In the genomic region with DNA sequence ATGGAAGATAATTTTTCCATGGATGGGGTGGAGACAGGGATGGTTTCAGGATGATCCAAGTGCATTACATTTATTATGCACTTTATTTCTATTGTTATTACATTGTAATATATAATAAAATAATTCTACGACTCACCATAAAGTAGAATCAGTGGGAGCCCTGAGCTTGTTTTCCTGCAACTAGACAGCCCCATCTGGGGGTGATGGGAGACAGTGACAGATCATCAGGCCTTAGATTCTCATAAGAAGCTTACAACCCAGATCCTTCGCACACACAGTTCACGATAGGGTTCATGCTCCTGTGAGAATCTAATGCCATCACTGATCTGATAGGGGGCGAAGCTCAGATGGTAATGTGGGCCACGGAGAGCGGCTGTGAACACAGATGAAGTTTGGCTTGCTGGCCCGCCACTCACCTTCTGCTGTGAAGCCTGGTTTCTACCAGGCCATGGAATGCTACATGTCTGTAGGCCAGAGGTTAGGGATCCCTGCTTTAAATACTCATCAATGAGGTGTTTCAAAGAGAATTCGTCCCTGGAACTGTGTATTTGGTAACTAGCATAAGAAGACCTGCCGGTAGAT, we compare ENCODE assay signal across 18 cellular contexts. TPM values are rescaled to one million over a fixed set of nuclear protein-coding genes. Genes with fewer than 3 reads are reported as not detected.
A peak's percentile ranks its signal among the peaks of the same experiment; 100 is the strongest.
DNase-seq lines count a peak whose midpoint lies in the region; ATAC-seq and TF ChIP-seq lines count a peak whose summit lies in the region.
"Had no signal": no experiment of that assay in that cellular context is flagged by ENCODE, and none has a peak within 500 bp of the region (broad histone marks: within the 10 kb centered on the region; RNA-seq: fewer than 3 reads in every experiment).

No MANE protein-coding gene starts in this region.

- H3K27me3 Mint-ChIP-seq in activated naive CD4-positive, alpha-beta T cell treated with anti-CD3 and anti-CD28 coated beads, Interleukin-2, amount 50 U/mL, for 24 hours: no peaks in the 10 kb centered on the region
- no peaks in the 10 kb centered on the region for H3K27me3 Mint-ChIP-seq in naive thymus-derived CD8-positive, alpha-beta T cell

- POLR2A ChIA-PET in naive thymus-derived CD8-positive, alpha-beta T cell (lab: Charles Lee): interaction anchor here (0.7 to 15.7 kb wide), 11 partner anchors 8 to 128 kb away, joined by 3 to 350 read pairs (median 7); a partner anchor contains a TSS
- POLR2A ChIA-PET in PC-3 (lab: Charles Lee; ENCODE audit: unreplicated experiment): no interaction called here

- H3K9me3 Mint-ChIP-seq in activated naive CD4-positive, alpha-beta T cell treated with anti-CD3 and anti-CD28 coated beads, Interleukin-2, amount 50 U/mL, for 24 hours: peaks cover 10% of the 10 kb centered on the region
- H3K9me3 Mint-ChIP-seq in naive thymus-derived CD8-positive, alpha-beta T cell: peaks cover 0 to 2% (median 0%) of the 10 kb centered on the region in 9 donors

- DNase-seq in activated T-cell treated with anti-CD3 and anti-CD28 coated beads, Interleukin-2, amount 50 U/mL, for 1 hour: peak; percentile 47
- no peak for DNase-seq in activated T-cell treated with anti-CD3 and anti-CD28 coated beads for 4 hours
- DNase-seq in naive thymus-derived CD8-positive, alpha-beta T cell: peak in 8 of 10 donors; percentile 47 to 82 (median 66)
- no peak for DNase-seq in PC-3
- no peak for DNase-seq in OCI-M2 (lab: John Stamatoyannopoulos, UW; ENCODE audit: unreplicated experiment)
- DNase-seq: esophagus squamous epithelium; GOT3; left lung; MG63; NCI-H146; SK-N-SH; stimulated activated CD4-positive, alpha-beta T cell treated with anti-CD3 and anti-CD28 coated beads, Interleukin-12 subunit alpha, Interleukin-12 subunit beta, amount 100 ng/mL, for 4 hours; stomach; upper lobe of right lung had no signal

- H3K27ac Mint-ChIP-seq in activated naive CD4-positive, alpha-beta T cell treated with anti-CD3 and anti-CD28 coated beads, Interleukin-2, amount 50 U/mL, for 24 hours: peak overlapping the region; percentile 97
- peak overlapping the region; percentile 91 to 99 (median 97) for H3K27ac Mint-ChIP-seq in naive thymus-derived CD8-positive, alpha-beta T cell

- no peaks in the 10 kb centered on the region for H3K9me2 ChIP-seq in PC-3 (replicated peaks; ENCODE audit: low read length)
- H3K9me2 ChIP-seq: SK-N-SH had no signal

- no peaks in the 10 kb centered on the region for H4K20me1 ChIP-seq in PC-3 (ENCODE audit: low read length)

- no peaks in the 10 kb centered on the region for H3K79me2 ChIP-seq in PC-3 (ENCODE audit: low read length)

- H3F3A ChIP-seq in PC-3 (ENCODE audit: low read length, unreplicated experiment): no peaks in the 10 kb centered on the region

- no peak overlapping the region for H2AFZ ChIP-seq in PC-3 (ENCODE audit: low read length)

- H3K36me3 ChIP-seq in KOPT-K1 (ENCODE audit: insufficient read depth, low read length): no peaks in the 10 kb centered on the region
- H3K36me3 ChIP-seq in PC-3 (ENCODE audit: low read depth, low read length): no peaks in the 10 kb centered on the region
- H3K36me3 ChIP-seq: breast epithelium, esophagus squamous epithelium, left lung, MG63, stomach, upper lobe of right lung had no signal

- no peak for TF ChIP-seq CTCF in PC-3 (conservative IDR thresholded peaks at IDR 0.05; ENCODE audit: low read depth, low read length)

- intact Hi-C loops in PC-3 (cut with micrococcal nuclease): no loop called here

- peaks cover 23% of the 10 kb centered on the region for H3K36me3 Mint-ChIP-seq in activated naive CD4-positive, alpha-beta T cell treated with anti-CD3 and anti-CD28 coated beads, Interleukin-2, amount 50 U/mL, for 24 hours
- H3K36me3 Mint-ChIP-seq in naive thymus-derived CD8-positive, alpha-beta T cell: peaks cover 0 to 36% (median 23%) of the 10 kb centered on the region in 3 donors

- H3K4me2 ChIP-seq in PC-3 (ENCODE audit: low read length): no peak overlapping the region
- H3K4me2 ChIP-seq: SK-N-SH had no signal

- H3K27ac ChIP-seq in KOPT-K1 (ENCODE audit: low read depth, low read length, poor library complexity, severe bottlenecking): peak overlapping the region; percentile 4
- no peak overlapping the region for H3K27ac ChIP-seq in PC-3 (ENCODE audit: low read length)
- H3K27ac ChIP-seq: breast epithelium, esophagus squamous epithelium, left lung, stomach, upper lobe of right lung had no signal

- BruUV-seq in PC-3 (replicated peaks; lab: Mats Ljungman, UMichigan): no TSS peak

- peaks cover 44% of the 10 kb centered on the region for H3K27me3 ChIP-seq in PC-3 (ENCODE audit: low read length)
- H3K27me3 ChIP-seq: breast epithelium, left lung, upper lobe of right lung had no signal

- no peaks in the 10 kb centered on the region for H3K4me1 ChIP-seq in PC-3 (ENCODE audit: insufficient read depth, low read length)
- H3K4me1 ChIP-seq: breast epithelium, esophagus squamous epithelium, left lung, stomach, upper lobe of right lung had no signal

- CTCF ChIA-PET in PC-3 (lab: Charles Lee): no interaction called here

- H3K9ac ChIP-seq in PC-3 (ENCODE audit: low read length): no peak overlapping the region
- H3K9ac ChIP-seq: SK-N-SH had no signal

- H3K9me3 ChIP-seq in KOPT-K1 (ENCODE audit: insufficient read depth, low read length, poor library complexity, severe bottlenecking) (peaks cover 7% of the 10 kb centered on the region), PC-3 (ENCODE audit: low read length) (no peaks in the 10 kb centered on the region)
- H3K9me3 ChIP-seq: breast epithelium, esophagus squamous epithelium, left lung, MG63, SK-N-SH, stomach, upper lobe of right lung had no signal

- H3K4me3 ChIP-seq in PC-3 (ENCODE audit: low read length): no peak overlapping the region
- H3K4me3 ChIP-seq: breast epithelium, esophagus squamous epithelium, left lung, MG63, stomach, upper lobe of right lung had no signal

- ATAC-seq in naive thymus-derived CD8-positive, alpha-beta T cell: peak; percentile 39 to 48
- ATAC-seq in PC-3 (no peak), HG02759 (IDR thresholded peaks at IDR 0.05; ENCODE audit: unreplicated experiment) (no peak)
- ATAC-seq: left lung had no signal

- H3K4me3 Mint-ChIP-seq in activated naive CD4-positive, alpha-beta T cell treated with anti-CD3 and anti-CD28 coated beads, Interleukin-2, amount 50 U/mL, for 24 hours: peak overlapping the region; percentile 72
- peak overlapping the region; percentile 49 to 87 (median 78) for H3K4me3 Mint-ChIP-seq in naive thymus-derived CD8-positive, alpha-beta T cell

- peaks cover 91% of the 10 kb centered on the region for H3K4me1 Mint-ChIP-seq in activated naive CD4-positive, alpha-beta T cell treated with anti-CD3 and anti-CD28 coated beads, Interleukin-2, amount 50 U/mL, for 24 hours
- peaks cover 43 to 87% (median 76%) of the 10 kb centered on the region in 4 donors for H3K4me1 Mint-ChIP-seq in naive thymus-derived CD8-positive, alpha-beta T cell

RNA-seq across cellular contexts. Expression of a gene that starts 21.2 kb away (rescaled TPM):
- total RNA-seq in naive thymus-derived CD8-positive, alpha-beta T cell: 10 to 100 TPM; 59.3 to 60.0 TPM
- polyA plus RNA-seq in naive thymus-derived CD8-positive, alpha-beta T cell: 10 to 100 TPM; 30.9 to 51.6 (median 37.6) TPM
- total RNA-seq in PC-3 (2014; rRNA removed): not detected in 2 replicates

Comparison
In these comparisons a context has a peak if more than half of its experiments do, and no peak if none do; other contexts are left out.
1. DNase-seq: peak in activated T-cell treated with anti-CD3 and anti-CD28 coated beads, Interleukin-2, amount 50 U/mL, for 1 hour (single experiment) and naive thymus-derived CD8-positive, alpha-beta T cell (8 of 10); none in activated T-cell treated with anti-CD3 and anti-CD28 coated beads for 4 hours (single experiment), PC-3 (single experiment) and OCI-M2 (single experiment).
2. ATAC-seq: peak in naive thymus-derived CD8-positive, alpha-beta T cell (2 of 2); none in PC-3 (single experiment) and HG02759 (single experiment).
3. RNA of a gene that starts 21.2 kb away (total RNA-seq): 59.3 to 60.0 TPM in naive thymus-derived CD8-positive, alpha-beta T cell; not detected in PC-3; every median in the first group is over 10 times any median in the second.